In the genomic region with DNA sequence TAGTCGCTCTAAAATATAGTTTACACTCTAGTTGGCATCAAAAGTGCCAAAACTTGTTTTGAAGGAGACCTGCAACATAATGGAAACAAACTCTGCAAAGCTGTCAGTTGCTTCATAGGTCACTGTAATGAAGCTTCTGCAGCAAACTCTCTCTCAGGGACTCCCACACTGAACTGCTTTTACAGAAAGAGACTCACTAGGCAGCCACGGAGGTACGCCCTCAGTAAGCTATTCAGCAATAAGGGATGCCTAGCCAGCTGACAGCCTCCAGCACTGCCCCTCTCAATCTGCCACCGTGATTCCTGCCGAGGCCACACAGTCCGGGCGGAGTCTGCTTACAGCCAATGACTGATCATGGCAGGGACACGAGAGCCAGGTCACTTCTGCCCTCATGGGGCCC, we compare ENCODE assay signal across 1 cellular context.
TF ChIP-seq lines count a peak whose summit lies in the region.

No MANE protein-coding gene starts in this region.

TF ChIP-seq in K562, 482 proteins besides CTCF, POLR2A, EP300 and RAD21:
- no peak for TF ChIP-seq BRD4 (IDR thresholded peaks at IDR 0.05)
- TF ChIP-seq TCF3 (CRISPR knock-in tag; IDR thresholded peaks at IDR 0.05), result no peak
- no peak for TF ChIP-seq CHD7 (IDR thresholded peaks at IDR 0.05; ENCODE audit: low read depth, low read length)
- no peak for TF ChIP-seq ZNF146 (CRISPR knock-in tag; IDR thresholded peaks at IDR 0.05; ENCODE audit: unreplicated experiment)
- TF ChIP-seq SNRNP70 (optimal IDR thresholded peaks at IDR 0.05; ENCODE audit: low read depth, low read length), result no peak
- no peak for TF ChIP-seq GABPB2 (CRISPR knock-in tag; conservative IDR thresholded peaks at IDR 0.05)
- no peak for TF ChIP-seq PRDM10 (IDR thresholded peaks at IDR 0.05; ENCODE audit: partially characterized antibody)
- no peak for TF ChIP-seq GATAD2A (IDR thresholded peaks at IDR 0.05)
- no peak for TF ChIP-seq RBM25 (IDR thresholded peaks at IDR 0.05; ENCODE audit: low read depth, low read length, severe bottlenecking)
- no peak for TF ChIP-seq ZNF3 (CRISPR knock-in tag; IDR thresholded peaks at IDR 0.05)
- no peak for TF ChIP-seq ZNF79 (CRISPR knock-in tag; IDR thresholded peaks at IDR 0.05; ENCODE audit: low read depth)
- TF ChIP-seq HCFC1 (IDR thresholded peaks at IDR 0.05; ENCODE audit: low read depth, low read length), result no peak
- TF ChIP-seq SMAD4 (CRISPR knock-in tag; conservative IDR thresholded peaks at IDR 0.05), result no peak
